ENCODE assay signal across 8 cellular contexts in the genomic region with DNA sequence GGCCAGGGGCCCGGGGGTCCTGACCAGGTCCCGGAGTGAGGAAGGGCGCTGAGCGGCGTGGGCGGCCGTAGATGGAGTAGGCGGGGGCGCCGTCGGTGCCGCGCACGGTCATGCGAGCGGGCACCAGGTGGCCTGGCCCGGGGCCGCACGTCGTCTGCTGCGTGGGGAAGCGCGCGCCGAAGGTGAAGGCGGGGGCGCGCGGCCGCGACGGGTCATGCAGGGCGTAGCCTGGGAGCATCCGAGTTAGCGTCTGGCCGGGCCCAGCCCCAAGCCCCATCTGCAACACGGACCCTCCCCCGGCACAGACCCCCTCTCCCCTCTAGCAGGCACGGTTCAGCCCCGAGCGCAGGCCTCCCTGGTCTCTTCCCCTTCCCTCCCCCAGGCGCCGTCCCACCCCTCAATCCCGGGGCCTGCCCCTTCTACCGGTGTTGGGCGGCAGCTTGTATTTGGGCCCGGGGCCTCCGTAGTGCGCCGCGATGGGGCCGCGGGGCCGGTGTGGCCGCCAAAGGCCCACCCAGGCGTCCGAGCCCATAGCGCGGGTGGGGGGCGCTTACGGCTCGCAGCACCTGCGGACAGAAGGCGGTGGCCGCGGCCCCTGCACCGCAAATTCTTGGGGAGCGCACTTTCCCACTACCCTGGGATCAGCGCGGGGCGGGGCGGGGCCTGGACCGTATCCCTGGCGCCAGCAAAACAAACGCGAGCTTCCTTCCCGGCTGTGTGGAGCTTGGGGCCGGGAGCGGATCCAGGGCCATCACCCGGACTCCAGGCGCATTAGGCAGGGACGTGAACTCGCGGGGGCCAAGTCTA. TPM values are rescaled to one million over a fixed set of nuclear protein-coding genes. Genes with fewer than 3 reads are reported as not detected.
DNase-seq lines count a peak whose midpoint lies in the region; ATAC-seq and TF ChIP-seq lines count a peak whose summit lies in the region.

No MANE protein-coding gene starts in this region.

- peak overlapping the region; percentile 62 to 72 (median 63) for H3K4me3 ChIP-seq in esophagus muscularis mucosa

- peak overlapping the region; percentile 89 to 97 (median 95) for H3K4me3 Mint-ChIP-seq in naive B cell

- no peaks in the 10 kb centered on the region for H3K36me3 Mint-ChIP-seq in naive B cell

- no peaks in the 10 kb centered on the region for H3K27me3 Mint-ChIP-seq in naive B cell

- TF ChIP-seq POLR2A in esophagus muscularis mucosa (IDR thresholded peaks at IDR 0.05; ENCODE audit: low read depth) = peak; percentile 27

- peaks cover 30 to 56% (median 51%) of the 10 kb centered on the region in 4 donors for H3K4me1 ChIP-seq in esophagus muscularis mucosa

- H3K9me3 ChIP-seq in esophagus muscularis mucosa = no peaks in the 10 kb centered on the region

- TF ChIP-seq EP300 in esophagus muscularis mucosa (IDR thresholded peaks at IDR 0.05) = no peak

- 0% methylated on average over 19 of the region's 84 CpGs for WGBS in esophagus muscularis mucosa

- H3K9me3 Mint-ChIP-seq in naive B cell = no peaks in the 10 kb centered on the region

- TF ChIP-seq CTCF in esophagus muscularis mucosa (IDR thresholded peaks at IDR 0.05) = no peak

- H3K27ac Mint-ChIP-seq in naive B cell = peak overlapping the region; percentile 99 to 100 (median 100)

- peaks cover 42 to 52% (median 44%) of the 10 kb centered on the region in 3 donors for H3K4me1 Mint-ChIP-seq in naive B cell

- H3K27ac ChIP-seq in esophagus muscularis mucosa (replicated peaks in 1 of 4) (peak overlapping the region; percentile 79 to 93 (median 88)), temporal lobe (ENCODE audit: low read depth, low read length) (peak overlapping the region; percentile 61)

- DNase-seq in NCI-H1417 (lab: John Stamatoyannopoulos, UW) = peak in 2 of 3 experiments; percentile 56 to 61
- no peak for DNase-seq in NCI-H1417 treated with DMSO at 0.1 percent for 48 hours (lab: John Stamatoyannopoulos, UW)
- DNase-seq in NCI-H2196 (lab: John Stamatoyannopoulos, UW; ENCODE audit: unreplicated experiment) = peak; percentile 35
- peak; percentile 64 for DNase-seq in activated T-cell treated with anti-CD3 and anti-CD28 coated beads, Interleukin-2, amount 50 U/mL, for 1 hour
- no peak for DNase-seq in esophagus muscularis mucosa (ENCODE audit: extremely low spot score)
- peak; percentile 83 for DNase-seq in naive B cell
- no peak for DNase-seq in anterior cingulate cortex (lab: John Stamatoyannopoulos, UW)

- peak; percentile 59 to 61 for ATAC-seq in naive B cell (ENCODE audit: low read depth in 2 of 2)

- H3K36me3 ChIP-seq in esophagus muscularis mucosa = no peaks in the 10 kb centered on the region

- intact Hi-C loops in esophagus muscularis mucosa (cut with DNase I) = no loop called here

- peaks cover 10 to 77% (median 38%) of the 10 kb centered on the region in 4 donors for H3K27me3 ChIP-seq in esophagus muscularis mucosa

RNA-seq across cellular contexts. Expression of a gene that starts 1.9 kb away (rescaled TPM):
- 10 to 100 TPM; 27.4 to 79.2 (median 35.9) TPM for total RNA-seq in esophagus muscularis mucosa
- polyA plus RNA-seq in naive B cell (ENCODE audit: low read depth in 6 of 6) = 10 to 100 TPM; 10.5 to 41.3 (median 18.0) TPM
- total RNA-seq in temporal lobe = 1.5 TPM

RNA-seq across cellular contexts. Expression of a gene that starts 6.4 kb away (rescaled TPM):
- total RNA-seq in esophagus muscularis mucosa = 1 to 10 TPM in 2 of 4 donors, not detected in 2; 3.1 to 5.1 TPM
- 10 to 100 TPM in 3 of 6 donors, 1 to 10 TPM in 3; 2.0 to 13.9 (median 8.1) TPM for polyA plus RNA-seq in naive B cell (ENCODE audit: low read depth in 6 of 6)
- total RNA-seq in temporal lobe = 0.98 TPM

RNA-seq across cellular contexts. Expression of a gene that starts 13.9 kb away (rescaled TPM):
- total RNA-seq in esophagus muscularis mucosa (under 1 TPM in 1 of 4 donors, not detected in 3; 0.17 TPM), temporal lobe (not detected)
- polyA plus RNA-seq in naive B cell (ENCODE audit: low read depth in 6 of 6) = 1 to 10 TPM; 1.5 to 5.8 (median 4.4) TPM

RNA-seq across cellular contexts. Expression of a gene that starts 23.7 kb away (rescaled TPM):
- 10 to 100 TPM; 30.3 to 44.6 (median 41.7) TPM for total RNA-seq in esophagus muscularis mucosa
- polyA plus RNA-seq in naive B cell (ENCODE audit: low read depth in 6 of 6) = 10 to 100 TPM; 33.9 to 43.3 (median 37.6) TPM
- 39.3 TPM for total RNA-seq in temporal lobe

RNA-seq across cellular contexts. Expression of a gene that starts 24.2 kb away (rescaled TPM):
- total RNA-seq in esophagus muscularis mucosa (10 to 100 TPM; 34.9 to 67.1 (median 46.8) TPM), temporal lobe (11.6 TPM)
- polyA plus RNA-seq in naive B cell (ENCODE audit: low read depth in 6 of 6) = 10 to 100 TPM in 3 of 6 donors, 1 to 10 TPM in 3; 6.4 to 20.9 (median 10.1) TPM

Comparison
In these comparisons a context has a peak if more than half of its experiments do, and no peak if none do; other contexts are left out.
1. DNase-seq: peak in NCI-H1417 (2 of 3), NCI-H2196 (single experiment), activated T-cell treated with anti-CD3 and anti-CD28 coated beads, Interleukin-2, amount 50 U/mL, for 1 hour (single experiment) and naive B cell (single experiment); none in NCI-H1417 treated with DMSO at 0.1 percent for 48 hours (single experiment), esophagus muscularis mucosa (single experiment) and anterior cingulate cortex (0 of 58).
2. RNA of a gene that starts 1.9 kb away (total RNA-seq): 27.4 to 79.2 TPM in esophagus muscularis mucosa; 1.5 TPM in temporal lobe (single experiment); every median in the first group is over 10 times any median in the second.